ENCODE assay signal across 16 cellular contexts in genomic region chr17:47720196-47720595, GRCh38. TPM values are rescaled to one million over a fixed set of nuclear protein-coding genes. Genes with fewer than 3 reads are reported as not detected.
A peak's percentile ranks its signal among the peaks of the same experiment; 100 is the strongest.
DNase-seq lines count a peak whose midpoint lies in the region; ATAC-seq and TF ChIP-seq lines count a peak whose summit lies in the region.
"Had no signal": no experiment of that assay in that cellular context is flagged by ENCODE, and none has a peak within 500 bp of the region (broad histone marks: within the 10 kb centered on the region; RNA-seq: fewer than 3 reads in every experiment).

No MANE protein-coding gene starts in this region.

- H3K27me3 ChIP-seq in neuronal stem cell (ENCODE audit: control insufficient read depth in 3 of 3, insufficient read depth in 3 of 3, low read depth in 1 of 3, low read length in 3 of 3) (peaks cover 0 to 90% (median 29%) of the 10 kb centered on the region in 3 experiments), mesenchymal stem cell (ENCODE audit: control insufficient read depth in 1 of 2, insufficient read depth in 1 of 2, low read length in 2 of 2) (peaks cover 51 to 89% of the 10 kb centered on the region in 2 experiments)

- POLR2A ChIA-PET in activated CD4-positive, alpha-beta T cell treated with anti-CD3 and anti-CD28 coated beads for 36 hours (lab: Charles Lee), result interaction anchor here (1.2 to 1.8 kb wide), 2 partner anchors 16 to 23 kb away, joined by 4 to 5 read pairs; no protein-coding TSS in a partner anchor

- no peaks in the 10 kb centered on the region for H3K36me3 Mint-ChIP-seq in activated CD4-positive, alpha-beta T cell treated with anti-CD3 and anti-CD28 coated beads for 36 hours (ENCODE audit: low read depth)
- H3K36me3 Mint-ChIP-seq in HFFc6 (ENCODE audit: low read depth), result no peaks in the 10 kb centered on the region
- H3K36me3 Mint-ChIP-seq in activated naive CD4-positive, alpha-beta T cell treated with anti-CD3 and anti-CD28 coated beads, Interleukin-2, amount 50 U/mL, for 72 hours, result no peaks in the 10 kb centered on the region
- H3K36me3 Mint-ChIP-seq: naive B cell had no signal

- H3K4ac ChIP-seq in neuronal stem cell (ENCODE audit: low read length), result no peak overlapping the region
- no peak overlapping the region for H3K4ac ChIP-seq in mesenchymal stem cell (ENCODE audit: low read depth in 1 of 2, low read length in 2 of 2)

- no peak for ATAC-seq in activated CD4-positive, alpha-beta T cell treated with anti-CD3 and anti-CD28 coated beads for 36 hours
- peak; percentile 2 to 35 for ATAC-seq in activated naive CD4-positive, alpha-beta T cell treated with anti-CD3 and anti-CD28 coated beads, Interleukin-2, amount 50 U/mL, for 72 hours

- H3K79me1 ChIP-seq in neuronal stem cell (ENCODE audit: low read depth, low read length), result no peaks in the 10 kb centered on the region
- no peaks in the 10 kb centered on the region for H3K79me1 ChIP-seq in mesenchymal stem cell (replicated peaks; ENCODE audit: low read length, poor library complexity, severe bottlenecking)

- peak; percentile 51 for DNase-seq in activated CD4-positive, alpha-beta T cell treated with anti-CD3 and anti-CD28 coated beads for 36 hours
- no peak for DNase-seq in activated CD4-positive, alpha-beta T cell treated with anti-CD3 and anti-CD28 coated beads for 4 hours
- no peak for DNase-seq in HFFc6
- peak in 1 of 2 donors; percentile 84 for DNase-seq in activated naive CD4-positive, alpha-beta T cell treated with anti-CD3 and anti-CD28 coated beads, Interleukin-2, amount 50 U/mL, for 72 hours (ENCODE audit: low spot score in 2 of 2)
- DNase-seq in neuronal stem cell (ENCODE audit: low spot score), result no peak
- no peak for DNase-seq in mesenchymal stem cell
- DNase-seq in putamen (ENCODE audit: low spot score), result no peak
- DNase-seq in dedifferentiated amniotic fluid mesenchymal stem cell (ENCODE audit: extremely low spot score), result no peak
- DNase-seq: heart right ventricle, naive B cell, NCI-H1436, Peyer's patch, stomach, upper lobe of right lung had no signal

- no peak overlapping the region for H2BK120ac ChIP-seq in neuronal stem cell (ENCODE audit: low read depth, low read length)
- H2BK120ac ChIP-seq in mesenchymal stem cell (ENCODE audit: low read depth, low read length), result no peak overlapping the region

- H3K4me2 ChIP-seq in neuronal stem cell (ENCODE audit: insufficient read depth, low read length, poor library complexity, severe bottlenecking) (peak overlapping the region; percentile 3), mesenchymal stem cell (ENCODE audit: low read length, poor library complexity, severe bottlenecking) (no peak overlapping the region)

- no peak overlapping the region for H3K18ac ChIP-seq in neuronal stem cell (ENCODE audit: low read length)
- no peak overlapping the region for H3K18ac ChIP-seq in mesenchymal stem cell (ENCODE audit: low read depth in 1 of 2, low read length in 2 of 2)

- H3K27ac Mint-ChIP-seq in activated CD4-positive, alpha-beta T cell treated with anti-CD3 and anti-CD28 coated beads for 36 hours, result peak overlapping the region; percentile 98
- no peak overlapping the region for H3K27ac Mint-ChIP-seq in HFFc6
- peak overlapping the region; percentile 100 for H3K27ac Mint-ChIP-seq in activated naive CD4-positive, alpha-beta T cell treated with anti-CD3 and anti-CD28 coated beads, Interleukin-2, amount 50 U/mL, for 72 hours

- H3K4me3 ChIP-seq in neuronal stem cell (ENCODE audit: low read length in 2 of 2), result no peak overlapping the region
- H3K4me3 ChIP-seq in mesenchymal stem cell (ENCODE audit: insufficient read depth in 1 of 2, low read depth in 1 of 2, low read length in 2 of 2), result no peak overlapping the region
- H3K4me3 ChIP-seq: heart right ventricle, prostate gland, stomach, upper lobe of right lung had no signal

- H2BK12ac ChIP-seq in neuronal stem cell (ENCODE audit: low read length) (no peak overlapping the region), mesenchymal stem cell (ENCODE audit: low read length in 2 of 2) (peak overlapping the region in 1 of 2 experiments; percentile 13)

- H3K27me3 Mint-ChIP-seq in activated CD4-positive, alpha-beta T cell treated with anti-CD3 and anti-CD28 coated beads for 36 hours, result no peaks in the 10 kb centered on the region
- H3K27me3 Mint-ChIP-seq in HFFc6 (ENCODE audit: insufficient read depth), result peaks cover 71% of the 10 kb centered on the region

- peaks cover 97% of the 10 kb centered on the region for H3K4me1 Mint-ChIP-seq in activated CD4-positive, alpha-beta T cell treated with anti-CD3 and anti-CD28 coated beads for 36 hours
- H3K4me1 Mint-ChIP-seq in HFFc6 (ENCODE audit: low read depth), result peaks cover 52% of the 10 kb centered on the region

- H3K4me3 Mint-ChIP-seq in activated CD4-positive, alpha-beta T cell treated with anti-CD3 and anti-CD28 coated beads for 36 hours, result peak overlapping the region; percentile 69
- peak overlapping the region; percentile 43 for H3K4me3 Mint-ChIP-seq in HFFc6

- no peak overlapping the region for H3K9ac ChIP-seq in neuronal stem cell (ENCODE audit: low read depth, low read length, poor library complexity)
- H3K9ac ChIP-seq in mesenchymal stem cell (ENCODE audit: low read length), result no peak overlapping the region

- H3K36me3 ChIP-seq in neuronal stem cell (replicated peaks in 1 of 2; ENCODE audit: control insufficient read depth in 2 of 2, insufficient read depth in 2 of 2, low read length in 2 of 2), result no peaks in the 10 kb centered on the region
- no peaks in the 10 kb centered on the region for H3K36me3 ChIP-seq in mesenchymal stem cell (ENCODE audit: control insufficient read depth in 1 of 2, insufficient read depth in 2 of 2, low read depth in 1 of 2, low read length in 2 of 2)
- H3K36me3 ChIP-seq: heart right ventricle, Peyer's patch, prostate gland, stomach, upper lobe of right lung had no signal

- CTCF ChIA-PET in activated CD4-positive, alpha-beta T cell treated with anti-CD3 and anti-CD28 coated beads for 36 hours (lab: Charles Lee), result interaction anchor here (1.2 to 8.2 kb wide), 5 partner anchors 11 to 25 kb away, joined by 3 to 117 read pairs (median 36); partner anchors contain the start of gene TBX21

- H3K27ac ChIP-seq in neuronal stem cell (replicated peaks; ENCODE audit: low read length) (no peak overlapping the region), mesenchymal stem cell (ENCODE audit: low read length, poor library complexity, severe bottlenecking) (no peak overlapping the region)
- H3K27ac ChIP-seq: heart right ventricle, Peyer's patch, prostate gland, stomach, upper lobe of right lung had no signal

- no peaks in the 10 kb centered on the region for H3K9me3 Mint-ChIP-seq in activated CD4-positive, alpha-beta T cell treated with anti-CD3 and anti-CD28 coated beads for 36 hours (ENCODE audit: low read depth)
- H3K9me3 Mint-ChIP-seq in HFFc6, result no peaks in the 10 kb centered on the region
- no peaks in the 10 kb centered on the region for H3K9me3 Mint-ChIP-seq in activated naive CD4-positive, alpha-beta T cell treated with anti-CD3 and anti-CD28 coated beads, Interleukin-2, amount 50 U/mL, for 72 hours
- H3K9me3 Mint-ChIP-seq: naive B cell had no signal

- no peak overlapping the region for H2AFZ ChIP-seq in neuronal stem cell (ENCODE audit: low read length)
- no peak overlapping the region for H2AFZ ChIP-seq in mesenchymal stem cell (ENCODE audit: low read depth, low read length)

- no peak for TF ChIP-seq CTCF in HFFc6 (IDR thresholded peaks at IDR 0.05)

- no CpG with 5 or more reads among the region's 11 CpGs for WGBS in neuronal stem cell (ENCODE audit: extremely low coverage in 2 of 2, insufficient read length in 2 of 2, insufficient replicate concordance in 1 of 2), 2 donors
- 68% methylated on average over 10 of the region's 11 CpGs for WGBS in mesenchymal stem cell

- no peak overlapping the region for H2BK5ac ChIP-seq in neuronal stem cell (ENCODE audit: low read length)
- H2BK5ac ChIP-seq in mesenchymal stem cell (ENCODE audit: low read depth, low read length, poor library complexity, severe bottlenecking), result no peak overlapping the region

- no peak overlapping the region for H4K91ac ChIP-seq in neuronal stem cell (ENCODE audit: low read depth, low read length, poor library complexity)
- H4K91ac ChIP-seq in mesenchymal stem cell (ENCODE audit: low read length), result no peak overlapping the region

- no peak overlapping the region for H3K23ac ChIP-seq in neuronal stem cell (ENCODE audit: low read depth, low read length, poor library complexity)
- H3K23ac ChIP-seq in mesenchymal stem cell (ENCODE audit: low read length in 2 of 2), result no peak overlapping the region

- H2AK5ac ChIP-seq in neuronal stem cell (ENCODE audit: low read depth, low read length) (no peak overlapping the region), mesenchymal stem cell (ENCODE audit: low read length, severe bottlenecking) (no peak overlapping the region)

- H2BK15ac ChIP-seq in neuronal stem cell (ENCODE audit: low read length), result peak overlapping the region; percentile 72
- H2BK15ac ChIP-seq in mesenchymal stem cell (ENCODE audit: low read depth, poor library complexity, severe bottlenecking), result no peak overlapping the region

- intact Hi-C loops in activated CD4-positive, alpha-beta T cell treated with anti-CD3 and anti-CD28 coated beads for 36 hours (cut with DNase I, micrococcal nuclease), result loop anchor here in 1 of 2 experiments (5.0 to 10.0 kb wide), 2 partner anchors 385 to 533 kb away; partner anchors contain the start of genes CBX1, CDC27 and SNX11

- H4K8ac ChIP-seq in neuronal stem cell (ENCODE audit: low read depth, low read length) (no peak overlapping the region), mesenchymal stem cell (ENCODE audit: low read length) (no peak overlapping the region)

- H3K14ac ChIP-seq in neuronal stem cell (ENCODE audit: low read length) (no peak overlapping the region), mesenchymal stem cell (ENCODE audit: low read length in 2 of 2) (no peak overlapping the region)

- H3K9me3 ChIP-seq in neuronal stem cell (replicated peaks in 1 of 2; ENCODE audit: control insufficient read depth in 2 of 2, insufficient read depth in 1 of 2, low read depth in 1 of 2, low read length in 2 of 2), result peaks cover 0 to 4% of the 10 kb centered on the region in 2 donors
- no peaks in the 10 kb centered on the region for H3K9me3 ChIP-seq in mesenchymal stem cell (ENCODE audit: control insufficient read depth, low read length)
- H3K9me3 ChIP-seq: heart right ventricle, Peyer's patch, prostate gland, stomach, upper lobe of right lung had no signal

- H3K4me1 ChIP-seq in neuronal stem cell (ENCODE audit: control insufficient read depth in 2 of 2, insufficient read depth in 1 of 2, low read depth in 1 of 2, low read length in 2 of 2) (peaks cover 2 to 10% of the 10 kb centered on the region in 2 donors), mesenchymal stem cell (ENCODE audit: control insufficient read depth, insufficient read depth, low read depth, low read length) (peaks cover 42% of the 10 kb centered on the region)
- H3K4me1 ChIP-seq: prostate gland had no signal

RNA-seq across cellular contexts. Expression of gene TBX21, which starts 12.8 kb away (rescaled TPM):
- total RNA-seq in activated CD4-positive, alpha-beta T cell treated with anti-CD3 and anti-CD28 coated beads for 36 hours, result 10 to 100 TPM; 73.4 to 76.8 TPM
- total RNA-seq in HFFc6 (2021; fragmentation: NEBNext Ultra II Directional; extraction: Animal tissue kit (Norgen Biotek cat#: 25700)), result not detected
- total RNA-seq in activated naive CD4-positive, alpha-beta T cell treated with anti-CD3 and anti-CD28 coated beads, Interleukin-2, amount 50 U/mL, for 72 hours, result 10 to 100 TPM; 39.6 to 73.5 TPM
- not detected for polyA plus RNA-seq in neuronal stem cell (2013, experiment 1 of 2)
- 0.01 TPM for polyA plus RNA-seq in neuronal stem cell (2013, experiment 2 of 2)
- not detected for polyA plus RNA-seq in mesenchymal stem cell (2013, experiment 1 of 2)
- polyA plus RNA-seq in mesenchymal stem cell (2013, experiment 2 of 2), result not detected
- total RNA-seq: lung microvascular endothelial cell had no signal

RNA-seq across cellular contexts. Expression of gene TBKBP1, which starts 26.2 kb away (rescaled TPM):
- total RNA-seq in activated CD4-positive, alpha-beta T cell treated with anti-CD3 and anti-CD28 coated beads for 36 hours, result 10 to 100 TPM; 21.8 to 23.1 TPM
- total RNA-seq in HFFc6 (2021; fragmentation: NEBNext Ultra II Directional; extraction: Animal tissue kit (Norgen Biotek cat#: 25700)), result 1 to 10 TPM; 6.6 to 8.3 (median 7.7) TPM
- 10 to 100 TPM; 15.4 to 21.4 TPM for total RNA-seq in activated naive CD4-positive, alpha-beta T cell treated with anti-CD3 and anti-CD28 coated beads, Interleukin-2, amount 50 U/mL, for 72 hours
- polyA plus RNA-seq in neuronal stem cell (2013, experiment 1 of 2), result 12.8 TPM
- 13.4 TPM for polyA plus RNA-seq in neuronal stem cell (2013, experiment 2 of 2)
- 11.9 TPM for polyA plus RNA-seq in mesenchymal stem cell (2013, experiment 1 of 2)
- polyA plus RNA-seq in mesenchymal stem cell (2013, experiment 2 of 2), result 11.7 TPM

Comparison
In these comparisons a context has a peak if more than half of its experiments do, and no peak if none do; other contexts are left out.
1. RNA of gene TBX21, which starts 12.8 kb away (total RNA-seq): 73.4 to 76.8 TPM in activated CD4-positive, alpha-beta T cell treated with anti-CD3 and anti-CD28 coated beads for 36 hours and 39.6 to 73.5 TPM in activated naive CD4-positive, alpha-beta T cell treated with anti-CD3 and anti-CD28 coated beads, Interleukin-2, amount 50 U/mL, for 72 hours; not detected in HFFc6; every median in the first group is over 10 times any median in the second.